Comparison of ENCODE assay signal across 1 cellular context in the genomic region with DNA sequence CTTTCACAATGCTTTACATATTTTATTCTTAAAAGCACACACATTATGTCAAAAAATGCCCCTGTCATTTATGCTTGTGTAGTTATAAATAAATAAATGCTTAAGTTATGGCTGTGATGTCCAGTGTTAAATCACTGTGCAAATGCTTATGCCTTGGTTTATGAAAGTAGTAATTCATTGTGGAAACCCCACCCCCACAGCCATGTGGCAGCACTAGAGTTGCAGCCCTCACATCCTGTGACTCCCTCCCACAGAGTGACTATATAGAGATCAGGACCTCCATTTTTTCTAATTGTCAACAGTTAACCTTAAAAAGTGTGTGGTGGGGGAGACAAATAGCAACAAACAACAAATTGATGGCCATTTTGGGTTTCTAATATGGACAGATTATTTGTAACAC.
TF ChIP-seq lines count a peak whose summit lies in the region.

No MANE protein-coding gene starts in this region.

TF ChIP-seq in GM12878, 131 proteins besides CTCF, POLR2A, EP300 and RAD21 (continued from another document and continues in another):
- TF ChIP-seq, protein P1, sequence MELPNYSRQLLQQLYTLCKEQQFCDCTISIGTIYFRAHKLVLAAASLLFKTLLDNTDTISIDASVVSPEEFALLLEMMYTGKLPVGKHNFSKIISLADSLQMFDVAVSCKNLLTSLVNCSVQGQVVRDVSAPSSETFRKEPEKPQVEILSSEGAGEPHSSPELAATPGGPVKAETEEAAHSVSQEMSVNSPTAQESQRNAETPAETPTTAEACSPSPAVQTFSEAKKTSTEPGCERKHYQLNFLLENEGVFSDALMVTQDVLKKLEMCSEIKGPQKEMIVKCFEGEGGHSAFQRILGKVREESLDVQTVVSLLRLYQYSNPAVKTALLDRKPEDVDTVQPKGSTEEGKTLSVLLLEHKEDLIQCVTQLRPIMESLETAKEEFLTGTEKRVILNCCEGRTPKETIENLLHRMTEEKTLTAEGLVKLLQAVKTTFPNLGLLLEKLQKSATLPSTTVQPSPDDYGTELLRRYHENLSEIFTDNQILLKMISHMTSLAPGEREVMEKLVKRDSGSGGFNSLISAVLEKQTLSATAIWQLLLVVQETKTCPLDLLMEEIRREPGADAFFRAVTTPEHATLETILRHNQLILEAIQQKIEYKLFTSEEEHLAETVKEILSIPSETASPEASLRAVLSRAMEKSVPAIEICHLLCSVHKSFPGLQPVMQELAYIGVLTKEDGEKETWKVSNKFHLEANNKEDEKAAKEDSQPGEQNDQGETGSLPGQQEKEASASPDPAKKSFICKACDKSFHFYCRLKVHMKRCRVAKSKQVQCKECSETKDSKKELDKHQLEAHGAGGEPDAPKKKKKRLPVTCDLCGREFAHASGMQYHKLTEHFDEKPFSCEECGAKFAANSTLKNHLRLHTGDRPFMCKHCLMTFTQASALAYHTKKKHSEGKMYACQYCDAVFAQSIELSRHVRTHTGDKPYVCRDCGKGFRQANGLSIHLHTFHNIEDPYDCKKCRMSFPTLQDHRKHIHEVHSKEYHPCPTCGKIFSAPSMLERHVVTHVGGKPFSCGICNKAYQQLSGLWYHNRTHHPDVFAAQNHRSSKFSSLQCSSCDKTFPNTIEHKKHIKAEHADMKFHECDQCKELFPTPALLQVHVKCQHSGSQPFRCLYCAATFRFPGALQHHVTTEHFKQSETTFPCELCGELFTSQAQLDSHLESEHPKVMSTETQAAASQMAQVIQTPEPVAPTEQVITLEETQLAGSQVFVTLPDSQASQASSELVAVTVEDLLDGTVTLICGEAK (IDR thresholded peaks at IDR 0.05; ENCODE audit: borderline replicate concordance), result no peak
- no peak for TF ChIP-seq LARP7 (IDR thresholded peaks at IDR 0.05)
- TF ChIP-seq HCFC1 (IDR thresholded peaks at IDR 0.05; ENCODE audit: low read length), result no peak
- TF ChIP-seq, protein P2, sequence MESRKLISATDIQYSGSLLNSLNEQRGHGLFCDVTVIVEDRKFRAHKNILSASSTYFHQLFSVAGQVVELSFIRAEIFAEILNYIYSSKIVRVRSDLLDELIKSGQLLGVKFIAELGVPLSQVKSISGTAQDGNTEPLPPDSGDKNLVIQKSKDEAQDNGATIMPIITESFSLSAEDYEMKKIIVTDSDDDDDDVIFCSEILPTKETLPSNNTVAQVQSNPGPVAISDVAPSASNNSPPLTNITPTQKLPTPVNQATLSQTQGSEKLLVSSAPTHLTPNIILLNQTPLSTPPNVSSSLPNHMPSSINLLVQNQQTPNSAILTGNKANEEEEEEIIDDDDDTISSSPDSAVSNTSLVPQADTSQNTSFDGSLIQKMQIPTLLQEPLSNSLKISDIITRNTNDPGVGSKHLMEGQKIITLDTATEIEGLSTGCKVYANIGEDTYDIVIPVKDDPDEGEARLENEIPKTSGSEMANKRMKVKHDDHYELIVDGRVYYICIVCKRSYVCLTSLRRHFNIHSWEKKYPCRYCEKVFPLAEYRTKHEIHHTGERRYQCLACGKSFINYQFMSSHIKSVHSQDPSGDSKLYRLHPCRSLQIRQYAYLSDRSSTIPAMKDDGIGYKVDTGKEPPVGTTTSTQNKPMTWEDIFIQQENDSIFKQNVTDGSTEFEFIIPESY (IDR thresholded peaks at IDR 0.05), result no peak
- peak; percentile 11; the same call in 1 of the 2 replicates for TF ChIP-seq NR2C1 (IDR thresholded peaks at IDR 0.05)
- no peak for TF ChIP-seq SREBF2 (IDR thresholded peaks at IDR 0.05; ENCODE audit: low read length)
- TF ChIP-seq, protein P3, sequence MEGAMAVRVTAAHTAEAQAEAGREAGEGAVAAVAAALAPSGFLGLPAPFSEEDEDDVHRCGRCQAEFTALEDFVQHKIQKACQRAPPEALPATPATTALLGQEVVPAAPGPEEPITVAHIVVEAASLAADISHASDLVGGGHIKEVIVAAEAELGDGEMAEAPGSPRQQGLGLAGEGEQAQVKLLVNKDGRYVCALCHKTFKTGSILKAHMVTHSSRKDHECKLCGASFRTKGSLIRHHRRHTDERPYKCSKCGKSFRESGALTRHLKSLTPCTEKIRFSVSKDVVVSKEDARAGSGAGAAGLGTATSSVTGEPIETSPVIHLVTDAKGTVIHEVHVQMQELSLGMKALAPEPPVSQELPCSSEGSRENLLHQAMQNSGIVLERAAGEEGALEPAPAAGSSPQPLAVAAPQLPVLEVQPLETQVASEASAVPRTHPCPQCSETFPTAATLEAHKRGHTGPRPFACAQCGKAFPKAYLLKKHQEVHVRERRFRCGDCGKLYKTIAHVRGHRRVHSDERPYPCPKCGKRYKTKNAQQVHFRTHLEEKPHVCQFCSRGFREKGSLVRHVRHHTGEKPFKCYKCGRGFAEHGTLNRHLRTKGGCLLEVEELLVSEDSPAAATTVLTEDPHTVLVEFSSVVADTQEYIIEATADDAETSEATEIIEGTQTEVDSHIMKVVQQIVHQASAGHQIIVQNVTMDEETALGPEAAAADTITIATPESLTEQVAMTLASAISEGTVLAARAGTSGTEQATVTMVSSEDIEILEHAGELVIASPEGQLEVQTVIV (IDR thresholded peaks at IDR 0.05; ENCODE audit: borderline replicate concordance, partially characterized antibody), result no peak
- TF ChIP-seq TBL1XR1 (IDR thresholded peaks at IDR 0.05; ENCODE audit: low read depth, low read length), result no peak
- TF ChIP-seq SMAD1 (IDR thresholded peaks at IDR 0.05; ENCODE audit: low read depth, partially characterized antibody), result no peak
- no peak for TF ChIP-seq MYB (IDR thresholded peaks at IDR 0.05; ENCODE audit: borderline replicate concordance, low read depth, low read length)
- peak in 1 of 2 experiments; percentile 26; a peak in 1 of 4 replicates for TF ChIP-seq BHLHE40 (IDR thresholded peaks at IDR 0.05; ENCODE audit: borderline replicate concordance in 1 of 2, low read depth in 2 of 2, low read length in 1 of 2)
- TF ChIP-seq, protein P4, sequence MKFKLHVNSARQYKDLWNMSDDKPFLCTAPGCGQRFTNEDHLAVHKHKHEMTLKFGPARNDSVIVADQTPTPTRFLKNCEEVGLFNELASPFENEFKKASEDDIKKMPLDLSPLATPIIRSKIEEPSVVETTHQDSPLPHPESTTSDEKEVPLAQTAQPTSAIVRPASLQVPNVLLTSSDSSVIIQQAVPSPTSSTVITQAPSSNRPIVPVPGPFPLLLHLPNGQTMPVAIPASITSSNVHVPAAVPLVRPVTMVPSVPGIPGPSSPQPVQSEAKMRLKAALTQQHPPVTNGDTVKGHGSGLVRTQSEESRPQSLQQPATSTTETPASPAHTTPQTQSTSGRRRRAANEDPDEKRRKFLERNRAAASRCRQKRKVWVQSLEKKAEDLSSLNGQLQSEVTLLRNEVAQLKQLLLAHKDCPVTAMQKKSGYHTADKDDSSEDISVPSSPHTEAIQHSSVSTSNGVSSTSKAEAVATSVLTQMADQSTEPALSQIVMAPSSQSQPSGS (IDR thresholded peaks at IDR 0.05; ENCODE audit: low read length), result no peak
- TF ChIP-seq, protein P5, sequence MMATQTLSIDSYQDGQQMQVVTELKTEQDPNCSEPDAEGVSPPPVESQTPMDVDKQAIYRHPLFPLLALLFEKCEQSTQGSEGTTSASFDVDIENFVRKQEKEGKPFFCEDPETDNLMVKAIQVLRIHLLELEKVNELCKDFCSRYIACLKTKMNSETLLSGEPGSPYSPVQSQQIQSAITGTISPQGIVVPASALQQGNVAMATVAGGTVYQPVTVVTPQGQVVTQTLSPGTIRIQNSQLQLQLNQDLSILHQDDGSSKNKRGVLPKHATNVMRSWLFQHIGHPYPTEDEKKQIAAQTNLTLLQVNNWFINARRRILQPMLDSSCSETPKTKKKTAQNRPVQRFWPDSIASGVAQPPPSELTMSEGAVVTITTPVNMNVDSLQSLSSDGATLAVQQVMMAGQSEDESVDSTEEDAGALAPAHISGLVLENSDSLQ (IDR thresholded peaks at IDR 0.05), result 0 out of 2 replicates have a peak, but pooled peaks have one; percentile 30
- no peak for TF ChIP-seq ESRRA (IDR thresholded peaks at IDR 0.05; ENCODE audit: low read length)
- TF ChIP-seq, protein P6, sequence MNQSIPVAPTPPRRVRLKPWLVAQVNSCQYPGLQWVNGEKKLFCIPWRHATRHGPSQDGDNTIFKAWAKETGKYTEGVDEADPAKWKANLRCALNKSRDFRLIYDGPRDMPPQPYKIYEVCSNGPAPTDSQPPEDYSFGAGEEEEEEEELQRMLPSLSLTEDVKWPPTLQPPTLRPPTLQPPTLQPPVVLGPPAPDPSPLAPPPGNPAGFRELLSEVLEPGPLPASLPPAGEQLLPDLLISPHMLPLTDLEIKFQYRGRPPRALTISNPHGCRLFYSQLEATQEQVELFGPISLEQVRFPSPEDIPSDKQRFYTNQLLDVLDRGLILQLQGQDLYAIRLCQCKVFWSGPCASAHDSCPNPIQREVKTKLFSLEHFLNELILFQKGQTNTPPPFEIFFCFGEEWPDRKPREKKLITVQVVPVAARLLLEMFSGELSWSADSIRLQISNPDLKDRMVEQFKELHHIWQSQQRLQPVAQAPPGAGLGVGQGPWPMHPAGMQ (IDR thresholded peaks at IDR 0.05; ENCODE audit: borderline replicate concordance), result no peak
- TF ChIP-seq TCF12 (IDR thresholded peaks at IDR 0.05; ENCODE audit: low read depth, low read length), result 0 out of 2 replicates have a peak, but pooled peaks have one; percentile 33
- 0 out of 2 replicates have a peak, but pooled peaks have one; percentile 24 for TF ChIP-seq GATAD2B (conservative IDR thresholded peaks at IDR 0.05; ENCODE audit: low read depth)
- no peak for TF ChIP-seq POU2F2 (IDR thresholded peaks at IDR 0.05; ENCODE audit: borderline replicate concordance, low read depth, low read length)
- TF ChIP-seq, protein P7, sequence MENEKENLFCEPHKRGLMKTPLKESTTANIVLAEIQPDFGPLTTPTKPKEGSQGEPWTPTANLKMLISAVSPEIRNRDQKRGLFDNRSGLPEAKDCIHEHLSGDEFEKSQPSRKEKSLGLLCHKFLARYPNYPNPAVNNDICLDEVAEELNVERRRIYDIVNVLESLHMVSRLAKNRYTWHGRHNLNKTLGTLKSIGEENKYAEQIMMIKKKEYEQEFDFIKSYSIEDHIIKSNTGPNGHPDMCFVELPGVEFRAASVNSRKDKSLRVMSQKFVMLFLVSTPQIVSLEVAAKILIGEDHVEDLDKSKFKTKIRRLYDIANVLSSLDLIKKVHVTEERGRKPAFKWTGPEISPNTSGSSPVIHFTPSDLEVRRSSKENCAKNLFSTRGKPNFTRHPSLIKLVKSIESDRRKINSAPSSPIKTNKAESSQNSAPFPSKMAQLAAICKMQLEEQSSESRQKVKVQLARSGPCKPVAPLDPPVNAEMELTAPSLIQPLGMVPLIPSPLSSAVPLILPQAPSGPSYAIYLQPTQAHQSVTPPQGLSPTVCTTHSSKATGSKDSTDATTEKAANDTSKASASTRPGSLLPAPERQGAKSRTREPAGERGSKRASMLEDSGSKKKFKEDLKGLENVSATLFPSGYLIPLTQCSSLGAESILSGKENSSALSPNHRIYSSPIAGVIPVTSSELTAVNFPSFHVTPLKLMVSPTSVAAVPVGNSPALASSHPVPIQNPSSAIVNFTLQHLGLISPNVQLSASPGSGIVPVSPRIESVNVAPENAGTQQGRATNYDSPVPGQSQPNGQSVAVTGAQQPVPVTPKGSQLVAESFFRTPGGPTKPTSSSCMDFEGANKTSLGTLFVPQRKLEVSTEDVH (IDR thresholded peaks at IDR 0.05; ENCODE audit: low read depth, partially characterized antibody), result no peak
- TF ChIP-seq DPF2 (IDR thresholded peaks at IDR 0.05), result no peak
- TF ChIP-seq NRF1 (conservative IDR thresholded peaks at IDR 0.05; ENCODE audit: low read depth, low read length), result no peak
- TF ChIP-seq SIN3A (IDR thresholded peaks at IDR 0.05; ENCODE audit: low read depth, low read length), result peak; percentile 82; the same call in 1 of the 2 replicates
- peak; percentile 61 for TF ChIP-seq ATF7 (IDR thresholded peaks at IDR 0.05; ENCODE audit: low read depth)
- TF ChIP-seq, protein P8, sequence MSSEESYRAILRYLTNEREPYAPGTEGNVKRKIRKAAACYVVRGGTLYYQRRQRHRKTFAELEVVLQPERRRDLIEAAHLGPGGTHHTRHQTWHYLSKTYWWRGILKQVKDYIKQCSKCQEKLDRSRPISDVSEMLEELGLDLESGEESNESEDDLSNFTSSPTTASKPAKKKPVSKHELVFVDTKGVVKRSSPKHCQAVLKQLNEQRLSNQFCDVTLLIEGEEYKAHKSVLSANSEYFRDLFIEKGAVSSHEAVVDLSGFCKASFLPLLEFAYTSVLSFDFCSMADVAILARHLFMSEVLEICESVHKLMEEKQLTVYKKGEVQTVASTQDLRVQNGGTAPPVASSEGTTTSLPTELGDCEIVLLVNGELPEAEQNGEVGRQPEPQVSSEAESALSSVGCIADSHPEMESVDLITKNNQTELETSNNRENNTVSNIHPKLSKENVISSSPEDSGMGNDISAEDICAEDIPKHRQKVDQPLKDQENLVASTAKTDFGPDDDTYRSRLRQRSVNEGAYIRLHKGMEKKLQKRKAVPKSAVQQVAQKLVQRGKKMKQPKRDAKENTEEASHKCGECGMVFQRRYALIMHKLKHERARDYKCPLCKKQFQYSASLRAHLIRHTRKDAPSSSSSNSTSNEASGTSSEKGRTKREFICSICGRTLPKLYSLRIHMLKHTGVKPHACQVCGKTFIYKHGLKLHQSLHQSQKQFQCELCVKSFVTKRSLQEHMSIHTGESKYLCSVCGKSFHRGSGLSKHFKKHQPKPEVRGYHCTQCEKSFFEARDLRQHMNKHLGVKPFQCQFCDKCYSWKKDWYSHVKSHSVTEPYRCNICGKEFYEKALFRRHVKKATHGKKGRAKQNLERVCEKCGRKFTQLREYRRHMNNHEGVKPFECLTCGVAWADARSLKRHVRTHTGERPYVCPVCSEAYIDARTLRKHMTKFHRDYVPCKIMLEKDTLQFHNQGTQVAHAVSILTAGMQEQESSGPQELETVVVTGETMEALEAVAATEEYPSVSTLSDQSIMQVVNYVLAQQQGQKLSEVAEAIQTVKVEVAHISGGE (CRISPR knock-in tag; IDR thresholded peaks at IDR 0.05), result no peak
- TF ChIP-seq PML (IDR thresholded peaks at IDR 0.05; ENCODE audit: low read length), result 0 out of 2 replicates have a peak, but pooled peaks have one; percentile 24
- TF ChIP-seq CHD4 (IDR thresholded peaks at IDR 0.05), result no peak
- TF ChIP-seq ZNF217 (IDR thresholded peaks at IDR 0.05), result no peak
- no peak for TF ChIP-seq BMI1 (IDR thresholded peaks at IDR 0.05; ENCODE audit: borderline replicate concordance)
- no peak for TF ChIP-seq NFXL1 (IDR thresholded peaks at IDR 0.05; ENCODE audit: borderline replicate concordance)
- TF ChIP-seq RAD51 (IDR thresholded peaks at IDR 0.05), result peak; percentile 64
- TF ChIP-seq ZNF274 (IDR thresholded peaks at IDR 0.05; ENCODE audit: insufficient read depth, insufficient read length), result no peak
- TF ChIP-seq, protein P9, sequence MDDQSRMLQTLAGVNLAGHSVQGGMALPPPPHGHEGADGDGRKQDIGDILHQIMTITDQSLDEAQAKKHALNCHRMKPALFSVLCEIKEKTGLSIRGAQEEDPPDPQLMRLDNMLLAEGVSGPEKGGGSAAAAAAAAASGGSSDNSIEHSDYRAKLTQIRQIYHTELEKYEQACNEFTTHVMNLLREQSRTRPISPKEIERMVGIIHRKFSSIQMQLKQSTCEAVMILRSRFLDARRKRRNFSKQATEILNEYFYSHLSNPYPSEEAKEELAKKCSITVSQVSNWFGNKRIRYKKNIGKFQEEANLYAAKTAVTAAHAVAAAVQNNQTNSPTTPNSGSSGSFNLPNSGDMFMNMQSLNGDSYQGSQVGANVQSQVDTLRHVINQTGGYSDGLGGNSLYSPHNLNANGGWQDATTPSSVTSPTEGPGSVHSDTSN (IDR thresholded peaks at IDR 0.05; ENCODE audit: insufficient replicate concordance, low read depth, low read length), result no peak
- peak; percentile 73; the same call in 1 of the 2 replicates for TF ChIP-seq CHD2 (IDR thresholded peaks at IDR 0.05; ENCODE audit: borderline replicate concordance, low read depth, low read length)
- TF ChIP-seq, protein P10, sequence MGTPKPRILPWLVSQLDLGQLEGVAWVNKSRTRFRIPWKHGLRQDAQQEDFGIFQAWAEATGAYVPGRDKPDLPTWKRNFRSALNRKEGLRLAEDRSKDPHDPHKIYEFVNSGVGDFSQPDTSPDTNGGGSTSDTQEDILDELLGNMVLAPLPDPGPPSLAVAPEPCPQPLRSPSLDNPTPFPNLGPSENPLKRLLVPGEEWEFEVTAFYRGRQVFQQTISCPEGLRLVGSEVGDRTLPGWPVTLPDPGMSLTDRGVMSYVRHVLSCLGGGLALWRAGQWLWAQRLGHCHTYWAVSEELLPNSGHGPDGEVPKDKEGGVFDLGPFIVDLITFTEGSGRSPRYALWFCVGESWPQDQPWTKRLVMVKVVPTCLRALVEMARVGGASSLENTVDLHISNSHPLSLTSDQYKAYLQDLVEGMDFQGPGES (IDR thresholded peaks at IDR 0.05), result no peak
